In genomic region chr14:80941241-80942157, GRCh38 we compare ENCODE assay signal across 1 cellular context.
TF ChIP-seq lines count a peak whose summit lies in the region.

TSS of gene CEP128 (minus strand) at chr14:80941738.

TF ChIP-seq in HepG2, 621 proteins besides CTCF, POLR2A, EP300 and RAD21 (continued from another document and continues in another):
- TF ChIP-seq ZHX1 (CRISPR knock-in tag; IDR thresholded peaks at IDR 0.05; ENCODE audit: low read depth) (no peak), ZNF546 (CRISPR knock-in tag; conservative IDR thresholded peaks at IDR 0.05) (no peak), KDM5B (CRISPR knock-in tag; IDR thresholded peaks at IDR 0.05; ENCODE audit: borderline replicate concordance) (0 out of 2 replicates have a peak, but pooled peaks have one; percentile 22), ZNF282 (IDR thresholded peaks at IDR 0.05; ENCODE audit: partially characterized antibody) (no peak), MEIS2 (CRISPR knock-in tag; IDR thresholded peaks at IDR 0.05) (no peak), ZSCAN5A (CRISPR knock-in tag; IDR thresholded peaks at IDR 0.05; ENCODE audit: borderline replicate concordance) (0 out of 2 replicates have a peak, but pooled peaks have one; percentile 16), TOPORS (CRISPR knock-in tag; IDR thresholded peaks at IDR 0.05) (peak; percentile 59; the same call in 1 of the 2 replicates), ZNF362 (CRISPR knock-in tag; IDR thresholded peaks at IDR 0.05; ENCODE audit: borderline replicate concordance) (peak; percentile 99), HMGXB3 (CRISPR knock-in tag; IDR thresholded peaks at IDR 0.05; ENCODE audit: borderline replicate concordance) (0 out of 2 replicates have a peak, but pooled peaks have one; percentile 65), ZNF33A (CRISPR knock-in tag; IDR thresholded peaks at IDR 0.05; ENCODE audit: borderline replicate concordance) (no peak), ZSCAN9 (CRISPR knock-in tag; IDR thresholded peaks at IDR 0.05; ENCODE audit: borderline replicate concordance) (peak; percentile 21; the same call in 1 of the 2 replicates), HIC2 (CRISPR knock-in tag; IDR thresholded peaks at IDR 0.05; ENCODE audit: low read depth) (no peak), SMAD9 (CRISPR knock-in tag; IDR thresholded peaks at IDR 0.05) (no peak), HCFC1 (IDR thresholded peaks at IDR 0.05; ENCODE audit: low read depth, low read length) (peak; percentile 96), HNRNPH1 (optimal IDR thresholded peaks at IDR 0.05; ENCODE audit: low read depth, low read length) (no peak), RORA (CRISPR knock-in tag; IDR thresholded peaks at IDR 0.05) (no peak), PHF8 (CRISPR knock-in tag; IDR thresholded peaks at IDR 0.05) (peak; percentile 54; the same call in 1 of the 2 replicates), ZFY (CRISPR knock-in tag; IDR thresholded peaks at IDR 0.05) (peak; percentile 68), ZNF512B (CRISPR knock-in tag; IDR thresholded peaks at IDR 0.05; ENCODE audit: borderline replicate concordance) (no peak), ZNF44 (CRISPR knock-in tag; IDR thresholded peaks at IDR 0.05) (no peak), BATF2 (CRISPR knock-in tag; IDR thresholded peaks at IDR 0.05) (no peak), SIN3B (IDR thresholded peaks at IDR 0.05; ENCODE audit: low read length) (peak; percentile 99), NR2C2 (CRISPR knock-in tag; IDR thresholded peaks at IDR 0.05; ENCODE audit: borderline replicate concordance) (peak; percentile 97), ARID3A (IDR thresholded peaks at IDR 0.05; ENCODE audit: low read depth, low read length) (peak; percentile 17; the same call in 1 of the 2 replicates), CC2D1A (CRISPR knock-in tag; IDR thresholded peaks at IDR 0.05) (no peak), PCBP1 (IDR thresholded peaks at IDR 0.05; ENCODE audit: borderline replicate concordance, low read depth, low read length) (0 out of 2 replicates have a peak, but pooled peaks have one; percentile 48), ZNF143 (CRISPR knock-in tag; IDR thresholded peaks at IDR 0.05) (peak; percentile 99), ZNF704 (CRISPR knock-in tag; IDR thresholded peaks at IDR 0.05; ENCODE audit: borderline replicate concordance) (no peak), NR2F6 (IDR thresholded peaks at IDR 0.05) (no peak; the same call in 1 of the 2 replicates), NR2F6 (CRISPR knock-in tag; IDR thresholded peaks at IDR 0.05) (no peak; the same call in 1 of the 2 replicates), ZNF672 (CRISPR knock-in tag; IDR thresholded peaks at IDR 0.05) (no peak), ZBTB1 (CRISPR knock-in tag; IDR thresholded peaks at IDR 0.05; ENCODE audit: borderline replicate concordance) (no peak), PAX8 (CRISPR knock-in tag; IDR thresholded peaks at IDR 0.05; ENCODE audit: borderline replicate concordance) (no peak), SRSF1 (optimal IDR thresholded peaks at IDR 0.05; ENCODE audit: low read depth, low read length) (peak; percentile 42), HMGXB4 (CRISPR knock-in tag; IDR thresholded peaks at IDR 0.05; ENCODE audit: borderline replicate concordance in 1 of 2, low read depth in 1 of 2) (no peak), ASH2L (IDR thresholded peaks at IDR 0.05; ENCODE audit: insufficient read length, low read depth, low read length) (peak; percentile 58)
